In genomic region chr1:18597159-18598042, GRCh38 we compare ENCODE assay signal across 1 cellular context.
TF ChIP-seq lines count a peak whose summit lies in the region.

No MANE protein-coding gene starts in this region.

TF ChIP-seq in HEK293, 187 proteins besides CTCF, POLR2A, EP300 and RAD21 (continued from another document and continues in another):
- TF ChIP-seq, protein P1, sequence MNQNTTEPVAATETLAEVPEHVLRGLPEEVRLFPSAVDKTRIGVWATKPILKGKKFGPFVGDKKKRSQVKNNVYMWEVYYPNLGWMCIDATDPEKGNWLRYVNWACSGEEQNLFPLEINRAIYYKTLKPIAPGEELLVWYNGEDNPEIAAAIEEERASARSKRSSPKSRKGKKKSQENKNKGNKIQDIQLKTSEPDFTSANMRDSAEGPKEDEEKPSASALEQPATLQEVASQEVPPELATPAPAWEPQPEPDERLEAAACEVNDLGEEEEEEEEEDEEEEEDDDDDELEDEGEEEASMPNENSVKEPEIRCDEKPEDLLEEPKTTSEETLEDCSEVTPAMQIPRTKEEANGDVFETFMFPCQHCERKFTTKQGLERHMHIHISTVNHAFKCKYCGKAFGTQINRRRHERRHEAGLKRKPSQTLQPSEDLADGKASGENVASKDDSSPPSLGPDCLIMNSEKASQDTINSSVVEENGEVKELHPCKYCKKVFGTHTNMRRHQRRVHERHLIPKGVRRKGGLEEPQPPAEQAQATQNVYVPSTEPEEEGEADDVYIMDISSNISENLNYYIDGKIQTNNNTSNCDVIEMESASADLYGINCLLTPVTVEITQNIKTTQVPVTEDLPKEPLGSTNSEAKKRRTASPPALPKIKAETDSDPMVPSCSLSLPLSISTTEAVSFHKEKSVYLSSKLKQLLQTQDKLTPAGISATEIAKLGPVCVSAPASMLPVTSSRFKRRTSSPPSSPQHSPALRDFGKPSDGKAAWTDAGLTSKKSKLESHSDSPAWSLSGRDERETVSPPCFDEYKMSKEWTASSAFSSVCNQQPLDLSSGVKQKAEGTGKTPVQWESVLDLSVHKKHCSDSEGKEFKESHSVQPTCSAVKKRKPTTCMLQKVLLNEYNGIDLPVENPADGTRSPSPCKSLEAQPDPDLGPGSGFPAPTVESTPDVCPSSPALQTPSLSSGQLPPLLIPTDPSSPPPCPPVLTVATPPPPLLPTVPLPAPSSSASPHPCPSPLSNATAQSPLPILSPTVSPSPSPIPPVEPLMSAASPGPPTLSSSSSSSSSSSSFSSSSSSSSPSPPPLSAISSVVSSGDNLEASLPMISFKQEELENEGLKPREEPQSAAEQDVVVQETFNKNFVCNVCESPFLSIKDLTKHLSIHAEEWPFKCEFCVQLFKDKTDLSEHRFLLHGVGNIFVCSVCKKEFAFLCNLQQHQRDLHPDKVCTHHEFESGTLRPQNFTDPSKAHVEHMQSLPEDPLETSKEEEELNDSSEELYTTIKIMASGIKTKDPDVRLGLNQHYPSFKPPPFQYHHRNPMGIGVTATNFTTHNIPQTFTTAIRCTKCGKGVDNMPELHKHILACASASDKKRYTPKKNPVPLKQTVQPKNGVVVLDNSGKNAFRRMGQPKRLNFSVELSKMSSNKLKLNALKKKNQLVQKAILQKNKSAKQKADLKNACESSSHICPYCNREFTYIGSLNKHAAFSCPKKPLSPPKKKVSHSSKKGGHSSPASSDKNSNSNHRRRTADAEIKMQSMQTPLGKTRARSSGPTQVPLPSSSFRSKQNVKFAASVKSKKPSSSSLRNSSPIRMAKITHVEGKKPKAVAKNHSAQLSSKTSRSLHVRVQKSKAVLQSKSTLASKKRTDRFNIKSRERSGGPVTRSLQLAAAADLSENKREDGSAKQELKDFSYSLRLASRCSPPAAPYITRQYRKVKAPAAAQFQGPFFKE (tag by site-specific recombination; IDR thresholded peaks at IDR 0.05; ENCODE audit: borderline replicate concordance) = no peak
- TF ChIP-seq ZFHX2 (tag by site-specific recombination; conservative IDR thresholded peaks at IDR 0.05) (no peak), KLF16 (tag by site-specific recombination; IDR thresholded peaks at IDR 0.05) (no peak), ZNF175 (tag by site-specific recombination; IDR thresholded peaks at IDR 0.05) (no peak), ZNF658 (tag by site-specific recombination; IDR thresholded peaks at IDR 0.05) (no peak), ZNF692 (tag by site-specific recombination; IDR thresholded peaks at IDR 0.05) (0 out of 2 replicates have a peak, but pooled peaks have one; percentile 28), ZBTB10 (tag by site-specific recombination; IDR thresholded peaks at IDR 0.05) (no peak), ZNF529 (tag by site-specific recombination; IDR thresholded peaks at IDR 0.05; ENCODE audit: insufficient replicate concordance) (no peak), ZNF558 (tag by site-specific recombination; IDR thresholded peaks at IDR 0.05) (no peak), KLF9 (tag by site-specific recombination; IDR thresholded peaks at IDR 0.05; ENCODE audit: low read depth) (no peak), ZNF560 (tag by site-specific recombination; IDR thresholded peaks at IDR 0.05; ENCODE audit: borderline replicate concordance) (no peak), ZBTB26 (tag by site-specific recombination; optimal IDR thresholded peaks at IDR 0.05) (peak; percentile 33), PRDM1 (tag by site-specific recombination; IDR thresholded peaks at IDR 0.05) (no peak), GFI1B (tag by site-specific recombination; IDR thresholded peaks at IDR 0.05) (no peak), ZNF501 (tag by site-specific recombination; IDR thresholded peaks at IDR 0.05) (no peak), INSM2 (tag by site-specific recombination; IDR thresholded peaks at IDR 0.05) (no peak), ZNF19 (tag by site-specific recombination; IDR thresholded peaks at IDR 0.05; ENCODE audit: low read depth) (no peak), BCL11B (tag by site-specific recombination; IDR thresholded peaks at IDR 0.05; ENCODE audit: low read depth) (no peak), ZNF530 (tag by site-specific recombination; IDR thresholded peaks at IDR 0.05; ENCODE audit: low read depth) (no peak), TCF7L2 (IDR thresholded peaks at IDR 0.05; ENCODE audit: borderline replicate concordance, low read depth, low read length) (no peak), ZNF660 (tag by site-specific recombination; IDR thresholded peaks at IDR 0.05) (peak; percentile 24; the same call in 1 of the 2 replicates), ZNF555 (tag by site-specific recombination; conservative IDR thresholded peaks at IDR 0.05) (no peak), SCRT2 (tag by site-specific recombination; IDR thresholded peaks at IDR 0.05) (no peak), ZNF335 (tag by site-specific recombination; conservative IDR thresholded peaks at IDR 0.05) (no peak), ZBTB21 (tag by site-specific recombination; IDR thresholded peaks at IDR 0.05) (no peak), ZNF654 (tag by site-specific recombination; IDR thresholded peaks at IDR 0.05; ENCODE audit: low read depth) (peak; percentile 90), ZNF223 (tag by site-specific recombination; IDR thresholded peaks at IDR 0.05) (no peak), ZNF626 (tag by site-specific recombination; IDR thresholded peaks at IDR 0.05) (no peak), ZNF521 (tag by site-specific recombination; IDR thresholded peaks at IDR 0.05) (no peak), ZNF585B (tag by site-specific recombination; IDR thresholded peaks at IDR 0.05) (no peak)
- TF ChIP-seq, protein P2, sequence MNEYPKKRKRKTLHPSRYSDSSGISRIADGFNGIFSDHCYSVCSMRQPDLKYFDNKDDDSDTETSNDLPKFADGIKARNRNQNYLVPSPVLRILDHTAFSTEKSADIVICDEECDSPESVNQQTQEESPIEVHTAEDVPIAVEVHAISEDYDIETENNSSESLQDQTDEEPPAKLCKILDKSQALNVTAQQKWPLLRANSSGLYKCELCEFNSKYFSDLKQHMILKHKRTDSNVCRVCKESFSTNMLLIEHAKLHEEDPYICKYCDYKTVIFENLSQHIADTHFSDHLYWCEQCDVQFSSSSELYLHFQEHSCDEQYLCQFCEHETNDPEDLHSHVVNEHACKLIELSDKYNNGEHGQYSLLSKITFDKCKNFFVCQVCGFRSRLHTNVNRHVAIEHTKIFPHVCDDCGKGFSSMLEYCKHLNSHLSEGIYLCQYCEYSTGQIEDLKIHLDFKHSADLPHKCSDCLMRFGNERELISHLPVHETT (tag by site-specific recombination; IDR thresholded peaks at IDR 0.05) = no peak
- TF ChIP-seq, protein P3, sequence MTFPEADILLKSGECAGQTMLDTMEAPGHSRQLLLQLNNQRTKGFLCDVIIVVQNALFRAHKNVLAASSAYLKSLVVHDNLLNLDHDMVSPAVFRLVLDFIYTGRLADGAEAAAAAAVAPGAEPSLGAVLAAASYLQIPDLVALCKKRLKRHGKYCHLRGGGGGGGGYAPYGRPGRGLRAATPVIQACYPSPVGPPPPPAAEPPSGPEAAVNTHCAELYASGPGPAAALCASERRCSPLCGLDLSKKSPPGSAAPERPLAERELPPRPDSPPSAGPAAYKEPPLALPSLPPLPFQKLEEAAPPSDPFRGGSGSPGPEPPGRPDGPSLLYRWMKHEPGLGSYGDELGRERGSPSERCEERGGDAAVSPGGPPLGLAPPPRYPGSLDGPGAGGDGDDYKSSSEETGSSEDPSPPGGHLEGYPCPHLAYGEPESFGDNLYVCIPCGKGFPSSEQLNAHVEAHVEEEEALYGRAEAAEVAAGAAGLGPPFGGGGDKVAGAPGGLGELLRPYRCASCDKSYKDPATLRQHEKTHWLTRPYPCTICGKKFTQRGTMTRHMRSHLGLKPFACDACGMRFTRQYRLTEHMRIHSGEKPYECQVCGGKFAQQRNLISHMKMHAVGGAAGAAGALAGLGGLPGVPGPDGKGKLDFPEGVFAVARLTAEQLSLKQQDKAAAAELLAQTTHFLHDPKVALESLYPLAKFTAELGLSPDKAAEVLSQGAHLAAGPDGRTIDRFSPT (tag by site-specific recombination; IDR thresholded peaks at IDR 0.05) = no peak
- TF ChIP-seq, protein P4, sequence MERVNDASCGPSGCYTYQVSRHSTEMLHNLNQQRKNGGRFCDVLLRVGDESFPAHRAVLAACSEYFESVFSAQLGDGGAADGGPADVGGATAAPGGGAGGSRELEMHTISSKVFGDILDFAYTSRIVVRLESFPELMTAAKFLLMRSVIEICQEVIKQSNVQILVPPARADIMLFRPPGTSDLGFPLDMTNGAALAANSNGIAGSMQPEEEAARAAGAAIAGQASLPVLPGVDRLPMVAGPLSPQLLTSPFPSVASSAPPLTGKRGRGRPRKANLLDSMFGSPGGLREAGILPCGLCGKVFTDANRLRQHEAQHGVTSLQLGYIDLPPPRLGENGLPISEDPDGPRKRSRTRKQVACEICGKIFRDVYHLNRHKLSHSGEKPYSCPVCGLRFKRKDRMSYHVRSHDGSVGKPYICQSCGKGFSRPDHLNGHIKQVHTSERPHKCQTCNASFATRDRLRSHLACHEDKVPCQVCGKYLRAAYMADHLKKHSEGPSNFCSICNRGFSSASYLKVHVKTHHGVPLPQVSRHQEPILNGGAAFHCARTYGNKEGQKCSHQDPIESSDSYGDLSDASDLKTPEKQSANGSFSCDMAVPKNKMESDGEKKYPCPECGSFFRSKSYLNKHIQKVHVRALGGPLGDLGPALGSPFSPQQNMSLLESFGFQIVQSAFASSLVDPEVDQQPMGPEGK (tag by site-specific recombination; IDR thresholded peaks at IDR 0.05) = 0 out of 2 replicates have a peak, but pooled peaks have one; percentile 14
- TF ChIP-seq, protein P5, sequence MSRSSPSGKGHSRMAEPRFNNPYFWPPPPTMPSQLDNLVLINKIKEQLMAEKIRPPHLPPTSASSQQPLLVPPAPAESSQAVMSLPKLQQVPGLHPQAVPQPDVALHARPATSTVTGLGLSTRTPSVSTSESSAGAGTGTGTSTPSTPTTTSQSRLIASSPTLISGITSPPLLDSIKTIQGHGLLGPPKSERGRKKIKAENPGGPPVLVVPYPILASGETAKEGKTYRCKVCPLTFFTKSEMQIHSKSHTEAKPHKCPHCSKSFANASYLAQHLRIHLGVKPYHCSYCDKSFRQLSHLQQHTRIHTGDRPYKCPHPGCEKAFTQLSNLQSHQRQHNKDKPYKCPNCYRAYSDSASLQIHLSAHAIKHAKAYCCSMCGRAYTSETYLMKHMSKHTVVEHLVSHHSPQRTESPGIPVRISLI (tag by site-specific recombination; IDR thresholded peaks at IDR 0.05) = no peak
- TF ChIP-seq, protein P6, sequence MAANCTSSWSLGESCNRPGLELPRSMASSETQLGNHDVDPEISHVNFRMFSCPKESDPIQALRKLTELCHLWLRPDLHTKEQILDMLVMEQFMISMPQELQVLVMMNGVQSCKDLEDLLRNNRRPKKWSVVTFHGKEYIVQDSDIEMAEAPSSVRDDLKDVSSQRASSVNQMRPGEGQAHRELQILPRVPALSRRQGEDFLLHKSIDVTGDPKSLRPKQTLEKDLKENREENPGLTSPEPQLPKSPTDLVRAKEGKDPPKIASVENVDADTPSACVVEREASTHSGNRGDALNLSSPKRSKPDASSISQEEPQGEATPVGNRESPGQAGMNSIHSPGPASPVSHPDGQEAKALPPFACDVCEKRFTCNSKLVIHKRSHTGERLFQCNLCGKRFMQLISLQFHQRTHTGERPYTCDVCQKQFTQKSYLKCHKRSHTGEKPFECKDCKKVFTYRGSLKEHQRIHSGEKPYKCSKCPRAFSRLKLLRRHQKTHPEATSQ (tag by site-specific recombination; IDR thresholded peaks at IDR 0.05) = no peak
